Comparison of ENCODE assay signal across 12 cellular contexts in the genomic region with DNA sequence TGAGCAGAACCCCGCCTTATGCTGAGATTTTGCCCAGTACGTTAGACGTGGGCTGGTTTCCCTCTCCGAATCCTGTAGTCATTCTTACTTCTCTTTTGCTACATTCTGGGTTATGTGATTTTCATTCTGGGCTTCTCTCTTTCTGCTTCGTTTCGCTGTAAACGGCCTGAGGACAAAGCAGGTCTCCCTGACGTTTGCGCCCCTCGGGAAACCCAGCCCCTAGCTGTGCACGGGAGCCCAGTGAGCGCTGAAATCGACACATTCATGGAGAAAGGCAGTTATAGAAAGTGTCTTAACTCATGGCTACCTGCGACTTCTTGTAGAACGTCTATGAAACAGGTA. TPM values are rescaled to one million over a fixed set of nuclear protein-coding genes. Genes with fewer than 3 reads are reported as not detected.
DNase-seq lines count a peak whose midpoint lies in the region; ATAC-seq, FAIRE-seq and TF ChIP-seq lines count a peak whose summit lies in the region.
"Had no signal": no experiment of that assay in that cellular context is flagged by ENCODE, and none has a peak within 500 bp of the region (broad histone marks: within the 10 kb centered on the region; RNA-seq: fewer than 3 reads in every experiment).

No MANE protein-coding gene starts in this region.

- H3K27me3 ChIP-seq in MG63 (no peaks in the 10 kb centered on the region), small intestine (ENCODE audit: control insufficient read depth in 2 of 2, insufficient read depth in 2 of 2, low read length in 2 of 2) (peaks cover 0 to 10% of the 10 kb centered on the region in 2 donors)
- H3K27me3 ChIP-seq: body of pancreas had no signal

- H3K9me3 ChIP-seq in A549 = no peaks in the 10 kb centered on the region
- H3K9me3 ChIP-seq in MG63 = no peaks in the 10 kb centered on the region
- H3K9me3 ChIP-seq in small intestine (ENCODE audit: control insufficient read depth, low read depth) = no peaks in the 10 kb centered on the region
- H3K9me3 ChIP-seq: body of pancreas had no signal

- no peak overlapping the region for H3K27ac Mint-ChIP-seq in neural crest cell (ENCODE audit: unreplicated experiment)
- H3K27ac Mint-ChIP-seq: memory B cell had no signal

- H3K27me3 Mint-ChIP-seq in neural crest cell (ENCODE audit: low read depth) = peaks cover 74% of the 10 kb centered on the region

- TF ChIP-seq CTCF in A549 (IDR thresholded peaks at IDR 0.05) (0 out of 3 replicates have a peak, but pooled peaks have one; percentile 7), epithelial cell of esophagus (IDR thresholded peaks at IDR 0.05; ENCODE audit: insufficient read depth, low read depth, low read length, missing control alignments) (no peak), neural crest cell (conservative IDR thresholded peaks at IDR 0.05) (peak; percentile 16)

- no peak overlapping the region for H3K27ac ChIP-seq in A549
- H3K27ac ChIP-seq in small intestine (ENCODE audit: low read depth in 1 of 2, low read length in 1 of 2) = no peak overlapping the region
- H3K27ac ChIP-seq: body of pancreas had no signal

- peak overlapping the region; percentile 66 for H3K4me3 Mint-ChIP-seq in neural crest cell
- H3K4me3 Mint-ChIP-seq: memory B cell had no signal

- POLR2A ChIA-PET in A549 (lab: Yijun Ruan, JAX) = no interaction called here

- no peaks in the 10 kb centered on the region for H3K9me3 Mint-ChIP-seq in neural crest cell

- H3K4me3 ChIP-seq in A549 = peak overlapping the region; percentile 39
- H3K4me3 ChIP-seq in MG63 = peak overlapping the region; percentile 22
- peak overlapping the region; percentile 40 for H3K4me3 ChIP-seq in epithelial cell of esophagus (ENCODE audit: low read length)
- H3K4me3 ChIP-seq in small intestine (ENCODE audit: low read depth in 1 of 2, low read length in 2 of 2) = peak overlapping the region in 1 of 2 donors; percentile 31
- H3K4me3 ChIP-seq: body of pancreas had no signal

- 7% methylated on average over 15 of the region's 15 CpGs for WGBS in A549 (ENCODE audit: missing lambda C conversion rate)
- 12 to 18% (median 13%) methylated on average over 15 of the region's 15 CpGs for WGBS in small intestine, 3 donors

- DNase-seq in A549 (ENCODE audit: low read depth in 1 of 2, low spot score in 1 of 2) (no peak), MG63 (no peak), epithelial cell of esophagus (ENCODE audit: low read depth) (no peak), neural crest cell (ENCODE audit: low read depth, low spot score) (no peak), small intestine (no peak), NCI-H2107 (lab: John Stamatoyannopoulos, UW) (no peak), NCI-H1436 (lab: John Stamatoyannopoulos, UW) (no peak)

- H3K4me1 Mint-ChIP-seq in neural crest cell = peaks cover 14% of the 10 kb centered on the region
- H3K4me1 Mint-ChIP-seq: memory B cell had no signal

- H3K36me3 ChIP-seq in MG63 (no peaks in the 10 kb centered on the region), small intestine (ENCODE audit: control insufficient read depth in 2 of 2, insufficient read depth in 2 of 2, low read length in 2 of 2) (no peaks in the 10 kb centered on the region)

- H3K4me1 ChIP-seq in A549 (peaks cover 6% of the 10 kb centered on the region; the same call in 1 of the 3 replicates), small intestine (ENCODE audit: control insufficient read depth in 2 of 2, insufficient read depth in 1 of 2, low read depth in 1 of 2, low read length in 1 of 2) (no peaks in the 10 kb centered on the region)

- no peak for TF ChIP-seq EP300 in A549 (IDR thresholded peaks at IDR 0.05)

- H3K4me2 ChIP-seq in A549 = peak overlapping the region; percentile 80

- no peaks in the 10 kb centered on the region for H3K36me3 Mint-ChIP-seq in neural crest cell (ENCODE audit: low read depth)
- H3K36me3 Mint-ChIP-seq: memory B cell had no signal

- TF ChIP-seq RAD21 in A549 (conservative IDR thresholded peaks at IDR 0.05 in 1 of 2, IDR thresholded peaks at IDR 0.05 in 1 of 2) = no peak

- FAIRE-seq in A549 (lab: Jason Lieb, UNC) (no peak), small intestine (lab: Jason Lieb, UNC) (no peak)
- FAIRE-seq: D721Med, TTC549 had no signal

- CTCF ChIA-PET in A549 (lab: Yijun Ruan, JAX) = interaction anchor here (0.6 to 3.5 kb wide), 7 partner anchors 11 to 243 kb away, joined by 3 to 20 read pairs (median 4); no protein-coding TSS in a partner anchor

- ATAC-seq in A549 = peak; percentile 37 to 66; a peak in 4 of 6 replicates
- no peak for ATAC-seq in HG03025 (IDR thresholded peaks at IDR 0.05; ENCODE audit: low FRiP score, unreplicated experiment)

- TF ChIP-seq POLR2A in A549 (IDR thresholded peaks at IDR 0.05; ENCODE audit: low read length) = no peak

TF ChIP-seq in A549, 52 proteins besides CTCF, POLR2A, EP300 and RAD21:
- no peak for TF ChIP-seq EHMT2 (IDR thresholded peaks at IDR 0.05; ENCODE audit: low read depth)

RNA-seq across cellular contexts. Expression of gene MC5R, which starts 22.7 kb away (rescaled TPM):
- polyA plus RNA-seq in A549 (2011; rRNA removed) (not detected in 2 replicates), A549 (2017; fragmentation: RNase III; extraction: RNeasy Plus Mini Kit Qiagen cat#74134 plus additional on column Dnase treatment) (not detected in 3 replicates), small intestine (not detected)
- polyA plus RNA-seq in A549 (2012; cell fraction: cytosol; rRNA removed) = not detected in 2 replicates
- not detected in 2 replicates for polyA plus RNA-seq in A549 (2012; cell fraction: nucleus; rRNA removed)
- not detected in 2 replicates for polyA minus RNA-seq in A549 (2011; rRNA and poly(A)+ RNA removed)
- 0.69 and 0.99 TPM in 2 replicates for total RNA-seq in MG63 (2014; rRNA removed; shearing (Covaris generic); ENCODE audit: low replicate concordance)
- total RNA-seq in neural crest cell = not detected in 2 replicates
- total RNA-seq: body of pancreas had no signal
